ENCODE assay signal across 1 cellular context in genomic region chr1:68359045-68359444, GRCh38.
A peak's percentile ranks its signal among the peaks of the same experiment; 100 is the strongest.
TF ChIP-seq lines count a peak whose summit lies in the region.

No MANE protein-coding gene starts in this region.

TF ChIP-seq in H1, 55 proteins besides CTCF, POLR2A, EP300 and RAD21:
- TF ChIP-seq FOSL1 (IDR thresholded peaks at IDR 0.05; ENCODE audit: insufficient read depth, low read depth, low read length) (no peak), CEBPB (IDR thresholded peaks at IDR 0.05; ENCODE audit: low read depth, low read length) (peak; percentile 16; the same call in 1 of the 2 replicates)
TF ChIP-seq in H1: peak in this region for 1.
